Comparison of ENCODE assay signal across 8 cellular contexts in genomic region chr17:9575381-9576072, GRCh38. TPM values are rescaled to one million over a fixed set of nuclear protein-coding genes. Genes with fewer than 3 reads are reported as not detected.
DNase-seq lines count a peak whose midpoint lies in the region; ATAC-seq and TF ChIP-seq lines count a peak whose summit lies in the region.

Gene STX8 (minus strand): TSS chr17:9575820. CDS start chr17:9575808, 12 bp downstream.

- H3K4me1 ChIP-seq in SJSA1 (replicated peaks) (0 out of 2 replicates have a peak, but pooled peaks cover 3% of the 10 kb centered on the region), foreskin keratinocyte (peaks cover 5% of the 10 kb centered on the region), neuron (ENCODE audit: insufficient read depth, low read length) (peaks cover 15% of the 10 kb centered on the region)

- peaks cover 3% of the 10 kb centered on the region; the same call in 1 of the 2 replicates for H3K36me3 ChIP-seq in SJSA1
- no peaks in the 10 kb centered on the region for H3K36me3 ChIP-seq in neuron (ENCODE audit: insufficient read depth, low read length)

- no peak for TF ChIP-seq CTCF in foreskin keratinocyte (conservative IDR thresholded peaks at IDR 0.05)

- H2AFZ ChIP-seq in neuron (ENCODE audit: low read depth, low read length) = peak within 1 kb of the TSS; percentile 85

- no peaks in the 10 kb centered on the region for H3K9me3 ChIP-seq in SJSA1 (replicated peaks)
- H3K9me3 ChIP-seq in neuron (ENCODE audit: low read length) = no peaks in the 10 kb centered on the region

- peak; percentile 40 for DNase-seq in DMS 273 treated with DMSO at 0.1 percent for 48 hours (lab: John Stamatoyannopoulos, UW)
- DNase-seq in Jurkat, Clone E6-1 (ENCODE audit: low read depth, low spot score) = peak; percentile 80
- DNase-seq in SJSA1 (ENCODE audit: low read depth in 1 of 2, low spot score in 2 of 2) = peak; percentile 84 to 93
- DNase-seq in activated gamma-delta T cell treated with Interleukin-2 at 50 U/mL for 16 hours = peak; percentile 74
- DNase-seq in foreskin keratinocyte = peak; percentile 44 to 78
- peak; percentile 67 for DNase-seq in stromal cell of bone marrow (ENCODE audit: low read depth)

- ATAC-seq in GM21526 (IDR thresholded peaks at IDR 0.05; ENCODE audit: low FRiP score, unreplicated experiment) = peak; percentile 66
- ATAC-seq in foreskin keratinocyte = peak; percentile 74

- H3K4me3 ChIP-seq in Jurkat, Clone E6-1 (ENCODE audit: low read length) = peak within 1 kb of the TSS; percentile 90
- H3K4me3 ChIP-seq in SJSA1 = peak within 1 kb of the TSS; percentile 70
- peak within 1 kb of the TSS; percentile 97 for H3K4me3 ChIP-seq in neuron (ENCODE audit: low read length)

- H3K27ac ChIP-seq in SJSA1 (no peak within 1 kb of the TSS), foreskin keratinocyte (peak within 1 kb of the TSS; percentile 43)

- H3K27me3 ChIP-seq in SJSA1 (replicated peaks) = no peaks in the 10 kb centered on the region
- no peaks in the 10 kb centered on the region for H3K27me3 ChIP-seq in foreskin keratinocyte
- H3K27me3 ChIP-seq in neuron (ENCODE audit: insufficient read depth, low read length) = peaks cover 2% of the 10 kb centered on the region

RNA-seq across cellular contexts. Expression of gene STX8, which starts in this region (rescaled TPM):
- polyA plus RNA-seq in Jurkat, Clone E6-1 (2012; ENCODE audit: insufficient read depth, insufficient read length) = 98.1 TPM
- 89.0 and 109 TPM in 2 replicates for total RNA-seq in SJSA1 (2014; rRNA removed; shearing (Covaris generic))
- 73.3 and 82.4 TPM in 2 replicates for total RNA-seq in foreskin keratinocyte
- 64.4 and 74.2 TPM in 2 replicates for polyA plus RNA-seq in foreskin keratinocyte
